ENCODE assay signal across 18 cellular contexts in the genomic region with DNA sequence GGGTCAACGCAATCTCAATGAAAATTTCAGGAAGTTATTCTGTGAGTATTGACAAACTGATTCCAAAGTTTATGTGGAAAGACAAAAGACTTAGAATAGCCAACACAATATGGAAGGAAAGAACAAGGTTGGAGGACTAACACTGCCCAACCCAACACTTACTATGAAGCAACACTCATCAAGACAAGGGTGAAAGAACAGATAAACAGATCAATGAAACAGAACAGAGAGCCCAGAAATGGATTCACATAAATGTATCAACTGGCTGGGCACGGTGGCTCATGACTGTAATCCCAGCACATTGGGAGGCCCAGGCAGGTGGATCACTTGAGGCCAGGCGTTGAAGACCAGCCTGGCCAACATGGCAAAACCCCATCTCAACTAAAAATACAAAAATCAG. TPM values are rescaled to one million over a fixed set of nuclear protein-coding genes. Genes with fewer than 3 reads are reported as not detected.
A peak's percentile ranks its signal among the peaks of the same experiment; 100 is the strongest.
DNase-seq lines count a peak whose midpoint lies in the region; ATAC-seq lines count a peak whose summit lies in the region.
"Had no signal": no experiment of that assay in that cellular context is flagged by ENCODE, and none has a peak within 500 bp of the region (broad histone marks: within the 10 kb centered on the region; RNA-seq: fewer than 3 reads in every experiment).

No MANE protein-coding gene starts in this region.

- no peak for DNase-seq in activated CD4-positive, alpha-beta memory T cell treated with anti-CD3 and anti-CD28 coated beads for 36 hours
- no peak for DNase-seq in activated CD4-positive, alpha-beta memory T cell treated with anti-CD3 and anti-CD28 coated beads, Interleukin-2, amount 10 ng/mL, durations not matched to agents 7 days and 5 days
- DNase-seq in CD4-positive, alpha-beta memory T cell, result no peak
- no peak for DNase-seq in memory B cell (ENCODE audit: low spot score in 2 of 2)
- DNase-seq in SHP77 treated with DMSO at 0.1 percent for 48 hours (lab: John Stamatoyannopoulos, UW), result no peak
- no peak for DNase-seq in glomerular visceral epithelial cell (ENCODE audit: extremely low spot score)
- no peak for DNase-seq in right cardiac atrium
- DNase-seq: DMS 273 treated with DMSO at 0.1 percent for 48 hours, HFFc6, NCI-H1436 treated with DMSO at 0.1 percent for 48 hours, NCI-H2081, NCI-H510A, NCI-H774, RPMI8226 had no signal

- POLR2A ChIA-PET in activated CD4-positive, alpha-beta memory T cell treated with anti-CD3 and anti-CD28 coated beads for 36 hours (lab: Charles Lee), result interaction anchor here (1.0 kb wide), 1 partner anchor 42 kb away, joined by 3 read pairs; no protein-coding TSS in a partner anchor
- POLR2A ChIA-PET in activated CD4-positive, alpha-beta memory T cell treated with anti-CD3 and anti-CD28 coated beads, Interleukin-2, amount 10 ng/mL, durations not matched to agents 7 days and 5 days (lab: Charles Lee), result no interaction called here
- POLR2A ChIA-PET in CD4-positive, alpha-beta memory T cell (lab: Charles Lee; ENCODE audit: partially characterized antibody), result interaction anchor here (1.4 kb wide), 1 partner anchor 10 kb away, joined by 3 read pairs; no protein-coding TSS in a partner anchor

- no peaks in the 10 kb centered on the region for H3K9me3 Mint-ChIP-seq in activated CD4-positive, alpha-beta memory T cell treated with anti-CD3 and anti-CD28 coated beads for 36 hours
- H3K9me3 Mint-ChIP-seq in activated CD4-positive, alpha-beta memory T cell treated with anti-CD3 and anti-CD28 coated beads, Interleukin-2, amount 10 ng/mL, durations not matched to agents 7 days and 5 days, result no peaks in the 10 kb centered on the region
- H3K9me3 Mint-ChIP-seq in CD4-positive, alpha-beta memory T cell, result peaks cover 0 to 7% (median 0%) of the 10 kb centered on the region in 8 donors
- H3K9me3 Mint-ChIP-seq in activated T-helper 17 cell treated with anti-CD3 and anti-CD28 coated beads, Interleukin-2, amount 50 U/mL, for 72 hours, result peaks cover 3% of the 10 kb centered on the region
- peaks cover 3% of the 10 kb centered on the region for H3K9me3 Mint-ChIP-seq in memory B cell
- H3K9me3 Mint-ChIP-seq: HFFc6 had no signal

- no peaks in the 10 kb centered on the region for H3K27me3 Mint-ChIP-seq in activated CD4-positive, alpha-beta memory T cell treated with anti-CD3 and anti-CD28 coated beads for 36 hours
- H3K27me3 Mint-ChIP-seq in activated CD4-positive, alpha-beta memory T cell treated with anti-CD3 and anti-CD28 coated beads, Interleukin-2, amount 10 ng/mL, durations not matched to agents 7 days and 5 days, result no peaks in the 10 kb centered on the region
- H3K27me3 Mint-ChIP-seq in CD4-positive, alpha-beta memory T cell, result no peaks in the 10 kb centered on the region
- H3K27me3 Mint-ChIP-seq in activated T-helper 17 cell treated with anti-CD3 and anti-CD28 coated beads, Interleukin-2, amount 50 U/mL, for 72 hours, result no peaks in the 10 kb centered on the region
- H3K27me3 Mint-ChIP-seq in memory B cell, result no peaks in the 10 kb centered on the region
- H3K27me3 Mint-ChIP-seq: B cell had no signal

- no peaks in the 10 kb centered on the region for H3K27me3 ChIP-seq in CD4-positive, alpha-beta memory T cell (ENCODE audit: insufficient read depth, low read length)
- H3K27me3 ChIP-seq in right cardiac atrium (ENCODE audit: control insufficient read depth, insufficient read depth), result no peaks in the 10 kb centered on the region

- H3K4me3 Mint-ChIP-seq in activated CD4-positive, alpha-beta memory T cell treated with anti-CD3 and anti-CD28 coated beads for 36 hours, result no peak overlapping the region
- no peak overlapping the region for H3K4me3 Mint-ChIP-seq in activated CD4-positive, alpha-beta memory T cell treated with anti-CD3 and anti-CD28 coated beads, Interleukin-2, amount 10 ng/mL, durations not matched to agents 7 days and 5 days
- peak overlapping the region in 6 of 8 donors; percentile 17 to 66 (median 52) for H3K4me3 Mint-ChIP-seq in CD4-positive, alpha-beta memory T cell
- H3K4me3 Mint-ChIP-seq in activated T-helper 17 cell treated with anti-CD3 and anti-CD28 coated beads, Interleukin-2, amount 50 U/mL, for 72 hours, result peak overlapping the region; percentile 6
- H3K4me3 Mint-ChIP-seq in memory B cell, result no peak overlapping the region
- H3K4me3 Mint-ChIP-seq: B cell, HFFc6 had no signal

- ATAC-seq in activated T-helper 17 cell treated with anti-CD3 and anti-CD28 coated beads, Interleukin-2, amount 50 U/mL, for 72 hours (replicated peaks), result no peak
- ATAC-seq in memory B cell (ENCODE audit: low read depth), result no peak
- ATAC-seq in right cardiac atrium, result no peak

- no peak overlapping the region for H3K4me3 ChIP-seq in CD4-positive, alpha-beta memory T cell (ENCODE audit: low read length in 2 of 2)
- no peak overlapping the region for H3K4me3 ChIP-seq in right cardiac atrium (ENCODE audit: low read length)

- no peaks in the 10 kb centered on the region for H3K36me3 ChIP-seq in CD4-positive, alpha-beta memory T cell (ENCODE audit: insufficient read depth, low read length)

- H3K4me1 ChIP-seq in CD4-positive, alpha-beta memory T cell (ENCODE audit: insufficient read depth, low read length), result peaks cover 75% of the 10 kb centered on the region
- H3K4me1 ChIP-seq in right cardiac atrium (ENCODE audit: control insufficient read depth, insufficient read depth, low read length), result peaks cover 4% of the 10 kb centered on the region

- peaks cover 69% of the 10 kb centered on the region for H3K4me1 Mint-ChIP-seq in activated CD4-positive, alpha-beta memory T cell treated with anti-CD3 and anti-CD28 coated beads for 36 hours (ENCODE audit: low read depth)
- peaks cover 65% of the 10 kb centered on the region for H3K4me1 Mint-ChIP-seq in activated CD4-positive, alpha-beta memory T cell treated with anti-CD3 and anti-CD28 coated beads, Interleukin-2, amount 10 ng/mL, durations not matched to agents 7 days and 5 days
- H3K4me1 Mint-ChIP-seq in CD4-positive, alpha-beta memory T cell, result peaks cover 59 to 86% (median 76%) of the 10 kb centered on the region in 4 donors
- H3K4me1 Mint-ChIP-seq in activated T-helper 17 cell treated with anti-CD3 and anti-CD28 coated beads, Interleukin-2, amount 50 U/mL, for 72 hours, result peaks cover 37% of the 10 kb centered on the region
- H3K4me1 Mint-ChIP-seq in memory B cell, result peaks cover 42% of the 10 kb centered on the region

- no peak overlapping the region for H3K27ac ChIP-seq in CD4-positive, alpha-beta memory T cell (ENCODE audit: low read depth, low read length)
- H3K27ac ChIP-seq in right cardiac atrium (ENCODE audit: low read length), result no peak overlapping the region
- H3K27ac ChIP-seq: 22Rv1, KMS-11 had no signal

- intact Hi-C loops in activated CD4-positive, alpha-beta memory T cell treated with anti-CD3 and anti-CD28 coated beads for 36 hours (cut with micrococcal nuclease), result loop anchor here (1.0 to 2.0 kb wide), 3 partner anchors 10 to 56 kb away; a partner anchor contains a TSS
- intact Hi-C loops in CD4-positive, alpha-beta memory T cell (cut with micrococcal nuclease), result no loop called here
- intact Hi-C loops in right cardiac atrium (cut with DNase I), result no loop called here

- H3K27ac Mint-ChIP-seq in activated CD4-positive, alpha-beta memory T cell treated with anti-CD3 and anti-CD28 coated beads for 36 hours, result peak overlapping the region; percentile 48
- H3K27ac Mint-ChIP-seq in activated CD4-positive, alpha-beta memory T cell treated with anti-CD3 and anti-CD28 coated beads, Interleukin-2, amount 10 ng/mL, durations not matched to agents 7 days and 5 days, result no peak overlapping the region
- peak overlapping the region in 5 of 7 donors; percentile 7 to 57 (median 22) for H3K27ac Mint-ChIP-seq in CD4-positive, alpha-beta memory T cell
- H3K27ac Mint-ChIP-seq in activated T-helper 17 cell treated with anti-CD3 and anti-CD28 coated beads, Interleukin-2, amount 50 U/mL, for 72 hours, result no peak overlapping the region
- peak overlapping the region; percentile 20 for H3K27ac Mint-ChIP-seq in memory B cell
- H3K27ac Mint-ChIP-seq: B cell, HFFc6 had no signal

- CTCF ChIA-PET in activated CD4-positive, alpha-beta memory T cell treated with anti-CD3 and anti-CD28 coated beads for 36 hours (lab: Charles Lee), result no interaction called here
- CTCF ChIA-PET in activated CD4-positive, alpha-beta memory T cell treated with anti-CD3 and anti-CD28 coated beads, Interleukin-2, amount 10 ng/mL, durations not matched to agents 7 days and 5 days (lab: Charles Lee), result no interaction called here
- CTCF ChIA-PET in CD4-positive, alpha-beta memory T cell (lab: Charles Lee; ENCODE audit: partially characterized antibody), result no interaction called here

- peaks cover 7% of the 10 kb centered on the region for H3K36me3 Mint-ChIP-seq in activated CD4-positive, alpha-beta memory T cell treated with anti-CD3 and anti-CD28 coated beads for 36 hours
- H3K36me3 Mint-ChIP-seq in activated CD4-positive, alpha-beta memory T cell treated with anti-CD3 and anti-CD28 coated beads, Interleukin-2, amount 10 ng/mL, durations not matched to agents 7 days and 5 days (ENCODE audit: low read depth), result peaks cover 20% of the 10 kb centered on the region
- H3K36me3 Mint-ChIP-seq in CD4-positive, alpha-beta memory T cell, result peaks cover 0 to 2% of the 10 kb centered on the region in 2 donors
- H3K36me3 Mint-ChIP-seq in activated T-helper 17 cell treated with anti-CD3 and anti-CD28 coated beads, Interleukin-2, amount 50 U/mL, for 72 hours (ENCODE audit: low read depth), result no peaks in the 10 kb centered on the region
- peaks cover 6% of the 10 kb centered on the region for H3K36me3 Mint-ChIP-seq in memory B cell

- H3K9me3 ChIP-seq in CD4-positive, alpha-beta memory T cell (ENCODE audit: control insufficient read depth in 1 of 2, low read length in 2 of 2), result no peaks in the 10 kb centered on the region
- no peaks in the 10 kb centered on the region for H3K9me3 ChIP-seq in right cardiac atrium (ENCODE audit: control insufficient read depth, low read length)

- WGBS in right cardiac atrium, result 97% methylated on average over 3 of the region's 3 CpGs

RNA-seq across cellular contexts. Expression of a gene that starts 41.2 kb away (rescaled TPM):
- 10 to 100 TPM; 59.1 to 67.3 TPM for total RNA-seq in activated CD4-positive, alpha-beta memory T cell treated with anti-CD3 and anti-CD28 coated beads for 36 hours
- total RNA-seq in activated CD4-positive, alpha-beta memory T cell treated with anti-CD3 and anti-CD28 coated beads, Interleukin-2, amount 10 ng/mL, durations not matched to agents 7 days and 5 days, result 10 to 100 TPM; 82.4 to 82.7 TPM
- 100 to 1,000 TPM; 124 to 134 TPM for total RNA-seq in CD4-positive, alpha-beta memory T cell
- polyA plus RNA-seq in CD4-positive, alpha-beta memory T cell, result 10 to 100 TPM; 17.1 to 43.6 TPM
- 10 to 100 TPM; 75.0 to 83.1 TPM for total RNA-seq in activated T-helper 17 cell treated with anti-CD3 and anti-CD28 coated beads, Interleukin-2, amount 50 U/mL, for 72 hours
- 10 to 100 TPM; 40.3 to 50.7 (median 43.9) TPM for total RNA-seq in right cardiac atrium
- polyA plus RNA-seq in right cardiac atrium, result 13.5 TPM

Comparison
In these comparisons a context has a peak if more than half of its experiments do, and no peak if none do; other contexts are left out.
1. H3K27ac Mint-ChIP-seq: peak in activated CD4-positive, alpha-beta memory T cell treated with anti-CD3 and anti-CD28 coated beads for 36 hours (single experiment), CD4-positive, alpha-beta memory T cell (5 of 7) and memory B cell (single experiment); none in activated CD4-positive, alpha-beta memory T cell treated with anti-CD3 and anti-CD28 coated beads, Interleukin-2, amount 10 ng/mL, durations not matched to agents 7 days and 5 days (single experiment) and activated T-helper 17 cell treated with anti-CD3 and anti-CD28 coated beads, Interleukin-2, amount 50 U/mL, for 72 hours (single experiment).
2. H3K4me3 Mint-ChIP-seq: peak in CD4-positive, alpha-beta memory T cell (6 of 8) and activated T-helper 17 cell treated with anti-CD3 and anti-CD28 coated beads, Interleukin-2, amount 50 U/mL, for 72 hours (single experiment); none in activated CD4-positive, alpha-beta memory T cell treated with anti-CD3 and anti-CD28 coated beads for 36 hours (single experiment), activated CD4-positive, alpha-beta memory T cell treated with anti-CD3 and anti-CD28 coated beads, Interleukin-2, amount 10 ng/mL, durations not matched to agents 7 days and 5 days (single experiment) and memory B cell (single experiment).